In genomic region chr3:66665021-66665695, GRCh38 we compare ENCODE assay signal across 21 cellular contexts.
"Had no signal": no experiment of that assay in that cellular context is flagged by ENCODE, and none has a peak within 500 bp of the region (broad histone marks: within the 10 kb centered on the region; RNA-seq: fewer than 3 reads in every experiment).

No MANE protein-coding gene starts in this region.

- DNase-seq: activated B cell treated with CpG ODN at 0.5 μM for 24 hours; activated CD4-positive, alpha-beta T cell treated with anti-CD3 and anti-CD28 coated beads for 36 hours; activated CD4-positive, alpha-beta T cell treated with anti-CD3 and anti-CD28 coated beads, Interleukin-2, amount 50 U/mL, for 48 hours; activated effector memory CD4-positive, alpha-beta T cell treated with anti-CD3 and anti-CD28 coated beads, Interleukin-2, amount 50 U/mL, for 16 hours; activated naive CD4-positive, alpha-beta T cell treated with anti-CD3 and anti-CD28 coated beads, Interleukin-2, amount 50 U/mL, for 16 hours; activated T-cell treated with anti-CD3 and anti-CD28 coated beads, Interleukin-2, amount 50 U/mL, for 48 hours; aorta; colonic mucosa; kidney; left lung; mammary epithelial cell; midbrain; nephron progenitor cell; occipital lobe; posterior cingulate gyrus; retina; stimulated activated CD4-positive, alpha-beta T cell treated with anti-CD3 and anti-CD28 coated beads, Interleukin-12 subunit alpha, Interleukin-12 subunit beta, amount 100 ng/mL, for 4 hours; stimulated activated CD4-positive, alpha-beta T cell treated with anti-CD3 and anti-CD28 coated beads, Interleukin-4, amount 100 ng/mL, for 4 hours; T1000; tibial artery had no signal

- H3K27ac ChIP-seq: colonic mucosa, dorsolateral prefrontal cortex, left lung, tibial artery had no signal

- H3K4me1 ChIP-seq: colonic mucosa, left lung had no signal

- H3K9me3 ChIP-seq: colonic mucosa, left lung, tibial artery had no signal

- FAIRE-seq: kidney had no signal

- H3K36me3 ChIP-seq: colonic mucosa, left lung, tibial artery had no signal

- H3K4me3 ChIP-seq: colonic mucosa, dorsolateral prefrontal cortex, left lung, tibial artery had no signal

- H3K27me3 ChIP-seq: colonic mucosa, dorsolateral prefrontal cortex, left lung, tibial artery had no signal

- ATAC-seq: activated CD4-positive, alpha-beta T cell treated with anti-CD3 and anti-CD28 coated beads for 36 hours; left lung had no signal
